Comparison of ENCODE assay signal across 18 cellular contexts in genomic region chr14:103317976-103318580, GRCh38. TPM values are rescaled to one million over a fixed set of nuclear protein-coding genes. Genes with fewer than 3 reads are reported as not detected.
DNase-seq lines count a peak whose midpoint lies in the region; ATAC-seq and TF ChIP-seq lines count a peak whose summit lies in the region.
"Had no signal": no experiment of that assay in that cellular context is flagged by ENCODE, and none has a peak within 500 bp of the region (broad histone marks: within the 10 kb centered on the region; RNA-seq: fewer than 3 reads in every experiment).

No MANE protein-coding gene starts in this region.

- no peak for DNase-seq in GM12864 (ENCODE audit: low read depth)
- peak in 1 of 2 experiments; percentile 58 for DNase-seq in HL-60 (ENCODE audit: low read depth in 1 of 2, low spot score in 1 of 2)
- DNase-seq in RWPE2 (ENCODE audit: low spot score), result peak; percentile 34
- peak; percentile 29 for DNase-seq in posterior vena cava (ENCODE audit: low spot score)
- no peak for DNase-seq in DMS153 treated with DMSO at 0.1 percent for 48 hours (lab: John Stamatoyannopoulos, UW; ENCODE audit: unreplicated experiment)
- no peak for DNase-seq in NCI-H2227 (lab: John Stamatoyannopoulos, UW; ENCODE audit: unreplicated experiment)
- DNase-seq in effector memory CD4-positive, alpha-beta T cell, result no peak
- DNase-seq: BE2C; Caco-2; CD4-positive, alpha-beta T cell; KG1; NCI-H1048; NCI-H1436; NCI-H187 treated with DMSO at 0.1 percent for 48 hours; NCI-H2227 treated with DMSO at 0.1 percent for 48 hours; NCI-H510A had no signal

- H3K9me3 ChIP-seq in RWPE2 (ENCODE audit: severe bottlenecking), result no peaks in the 10 kb centered on the region
- H3K9me3 ChIP-seq in effector memory CD4-positive, alpha-beta T cell (ENCODE audit: control insufficient read depth, low read length), result no peaks in the 10 kb centered on the region
- H3K9me3 ChIP-seq: BE2C, Caco-2, HAP-1, Peyer's patch had no signal

- H3K27me3 ChIP-seq in HL-60 (ENCODE audit: insufficient read depth, poor library complexity, severe bottlenecking) (no peaks in the 10 kb centered on the region), RWPE2 (ENCODE audit: insufficient read depth, poor library complexity, severe bottlenecking) (no peaks in the 10 kb centered on the region)
- H3K27me3 ChIP-seq in effector memory CD4-positive, alpha-beta T cell (replicated peaks; ENCODE audit: control insufficient read depth, insufficient read depth, low read length, poor library complexity, severe bottlenecking), result no peaks in the 10 kb centered on the region
- H3K27me3 ChIP-seq: BE2C, Peyer's patch had no signal

- peak overlapping the region; percentile 85 for H3K27ac ChIP-seq in HL-60 (replicated peaks)
- no peak overlapping the region for H3K27ac ChIP-seq in RWPE2 (ENCODE audit: poor library complexity, severe bottlenecking)
- no peak overlapping the region for H3K27ac ChIP-seq in effector memory CD4-positive, alpha-beta T cell (ENCODE audit: insufficient read depth, low read length, poor library complexity, severe bottlenecking)
- H3K27ac ChIP-seq: Peyer's patch had no signal

- TF ChIP-seq CTCF in GM12864 (IDR thresholded peaks at IDR 0.05; ENCODE audit: low read depth, low read length, missing control alignments) (no peak), HL-60 (IDR thresholded peaks at IDR 0.05; ENCODE audit: insufficient read depth, low read length) (no peak), RWPE2 (IDR thresholded peaks at IDR 0.05; ENCODE audit: poor library complexity, severe bottlenecking) (no peak)

- H3K4me3 ChIP-seq in GM12864 (ENCODE audit: low read depth, low read length), result peak overlapping the region; percentile 55; the same call in 1 of the 2 replicates
- no peak overlapping the region for H3K4me3 ChIP-seq in HL-60 (replicated peaks; ENCODE audit: insufficient read depth, low read length)
- H3K4me3 ChIP-seq in RWPE2 (ENCODE audit: severe bottlenecking), result no peak overlapping the region
- H3K4me3 ChIP-seq in effector memory CD4-positive, alpha-beta T cell (ENCODE audit: insufficient read depth, low read depth, low read length, poor library complexity, severe bottlenecking), result no peak overlapping the region
- H3K4me3 ChIP-seq: HAP-1, Peyer's patch had no signal

- ATAC-seq in RWPE2 (ENCODE audit: low read depth), result no peak

- intact Hi-C loops in posterior vena cava (cut with DNase I), result no loop called here

- H3K36me3 ChIP-seq in RWPE2 (ENCODE audit: low read depth), result no peaks in the 10 kb centered on the region
- no peaks in the 10 kb centered on the region for H3K36me3 ChIP-seq in effector memory CD4-positive, alpha-beta T cell (ENCODE audit: control insufficient read depth, insufficient read depth, low read length)
- H3K36me3 ChIP-seq: BE2C, HAP-1, Peyer's patch had no signal

- H3K4me1 ChIP-seq in RWPE2 (ENCODE audit: insufficient read depth, poor library complexity, severe bottlenecking), result peaks cover 6% of the 10 kb centered on the region
- no peaks in the 10 kb centered on the region for H3K4me1 ChIP-seq in effector memory CD4-positive, alpha-beta T cell (ENCODE audit: control insufficient read depth, insufficient read depth, low read length, poor library complexity, severe bottlenecking)
- H3K4me1 ChIP-seq: Caco-2, HAP-1, Peyer's patch had no signal

RNA-seq across cellular contexts. Expression of gene EIF5, which starts 16.0 kb away (rescaled TPM):
- 100 to 1,000 TPM; 191 to 232 TPM for total RNA-seq in posterior vena cava

Comparison
In these comparisons a context has a peak if more than half of its experiments do, and no peak if none do; other contexts are left out.
1. DNase-seq: peak in RWPE2 (single experiment) and posterior vena cava (single experiment); none in GM12864 (single experiment), DMS153 treated with DMSO at 0.1 percent for 48 hours (single experiment), NCI-H2227 (single experiment) and effector memory CD4-positive, alpha-beta T cell (0 of 3).